ENCODE assay signal across 8 cellular contexts in genomic region chr12:27549231-27549800, GRCh38. TPM values are rescaled to one million over a fixed set of nuclear protein-coding genes. Genes with fewer than 3 reads are reported as not detected.
DNase-seq lines count a peak whose midpoint lies in the region; ATAC-seq and TF ChIP-seq lines count a peak whose summit lies in the region.

No MANE protein-coding gene starts in this region.

- POLR2A ChIA-PET in Panc1 (lab: Charles Lee), result interaction anchor here (0.7 kb wide), 1 partner anchor 70 kb away, joined by 3 read pairs; no protein-coding TSS in a partner anchor

- in situ Hi-C loops in Panc1 (cut with HindIII; ENCODE audit: low pct_unique_long_range_greater_than_20kb, low sequenced_read_pairs), result no loop called here

- H3K9me3 ChIP-seq in Panc1 (ENCODE audit: control insufficient read depth, insufficient read depth, low read depth, low read length), result no peaks in the 10 kb centered on the region
- no peaks in the 10 kb centered on the region for H3K9me3 ChIP-seq in esophagus (ENCODE audit: control insufficient read depth in 2 of 2, insufficient read depth in 1 of 2, low read depth in 1 of 2, low read length in 1 of 2)

- intact Hi-C loops in Panc1 (cut with micrococcal nuclease; ENCODE audit: unreplicated experiment), result no loop called here

- 23 to 26% methylated on average over 8 of the region's 8 CpGs for WGBS in esophagus, 2 donors

- H3K4me1 ChIP-seq in Panc1 (ENCODE audit: control insufficient read depth, insufficient read depth, low read length), result peaks cover 81% of the 10 kb centered on the region
- H3K4me1 ChIP-seq in esophagus (ENCODE audit: control insufficient read depth in 2 of 2, insufficient read depth in 2 of 2, low read length in 1 of 2), result peaks cover 7 to 13% of the 10 kb centered on the region in 2 donors

- DNase-seq in AG09309 (ENCODE audit: low read depth) (no peak), Panc1 (ENCODE audit: low read depth, low spot score) (no peak), non-pigmented ciliary epithelial cell (ENCODE audit: low read depth) (peak; percentile 73), epidermal melanocyte (ENCODE audit: insufficient read length, low spot score) (no peak), DMS 273 (lab: John Stamatoyannopoulos, UW; ENCODE audit: unreplicated experiment) (no peak), NCI-H146 (lab: John Stamatoyannopoulos, UW) (no peak)

- ATAC-seq in Panc1, result peak; percentile 44
- ATAC-seq in HG03342 (IDR thresholded peaks at IDR 0.05; ENCODE audit: unreplicated experiment), result no peak

- CTCF ChIA-PET in Panc1 (lab: Charles Lee), result interaction anchor here (0.5 kb wide), 1 partner anchor 243 kb away, joined by 6 read pairs; no protein-coding TSS in a partner anchor

- H3K36me3 ChIP-seq in Panc1 (ENCODE audit: control insufficient read depth, insufficient read depth, low read length) (no peaks in the 10 kb centered on the region), esophagus (ENCODE audit: control insufficient read depth in 2 of 2, insufficient read depth in 2 of 2, low read length in 1 of 2) (no peaks in the 10 kb centered on the region)

- H3K27ac ChIP-seq in Panc1 (ENCODE audit: low read length), result peak overlapping the region; percentile 97
- H3K27ac ChIP-seq in esophagus (ENCODE audit: low read depth in 2 of 2, low read length in 1 of 2), result peak overlapping the region; percentile 92 to 98

- no TSS peak for BruUV-seq in Panc1 (replicated peaks; lab: Mats Ljungman, UMichigan)

- H3K27me3 ChIP-seq in Panc1 (ENCODE audit: control insufficient read depth, insufficient read depth, low read length), result no peaks in the 10 kb centered on the region
- H3K27me3 ChIP-seq in esophagus (ENCODE audit: control insufficient read depth in 1 of 2, insufficient read depth in 2 of 2, low read length in 2 of 2), result no peaks in the 10 kb centered on the region

- H3K4me3 ChIP-seq in AG09309 (ENCODE audit: control insufficient read depth, low read depth, low read length) (peak overlapping the region; percentile 27), Panc1 (ENCODE audit: low read depth in 2 of 2, low read length in 2 of 2) (peak overlapping the region; percentile 12 to 40; a peak in 3 of 4 replicates), esophagus (ENCODE audit: low read depth in 1 of 2, low read length in 2 of 2) (peak overlapping the region in 1 of 2 donors; percentile 27)

- TF ChIP-seq CTCF in AG09309 (IDR thresholded peaks at IDR 0.05; ENCODE audit: control insufficient read depth, insufficient read depth, low read depth, low read length, missing control alignments) (no peak), Panc1 (IDR thresholded peaks at IDR 0.05) (no peak)

RNA-seq across cellular contexts. Expression of gene PPFIBP1, which starts 25.3 kb away (rescaled TPM):
- total RNA-seq in Panc1 (2021; ENCODE audit: unreplicated experiment), result 88.6 TPM
- polyA plus RNA-seq in Panc1 (2012; ENCODE audit: insufficient read length), result 36.9 TPM
- 10 to 100 TPM; 12.0 to 13.4 TPM for polyA plus RNA-seq in esophagus
